10 cellular contexts compared by ENCODE assay signal in genomic region chrX:141175786-141176185, GRCh38. TPM values are rescaled to one million over a fixed set of nuclear protein-coding genes. Genes with fewer than 3 reads are reported as not detected.
DNase-seq lines count a peak whose midpoint lies in the region; ATAC-seq and TF ChIP-seq lines count a peak whose summit lies in the region.
"Had no signal": no experiment of that assay in that cellular context is flagged by ENCODE, and none has a peak within 500 bp of the region (broad histone marks: within the 10 kb centered on the region; RNA-seq: fewer than 3 reads in every experiment).

No MANE protein-coding gene starts in this region.

- no peak for ATAC-seq in activated CD8-positive, alpha-beta T cell treated with anti-CD3 and anti-CD28 coated beads, Interleukin-2, amount 10 ng/mL, durations not matched to agents 7 days and 5 days

- no peaks in the 10 kb centered on the region for H3K9me3 Mint-ChIP-seq in activated CD8-positive, alpha-beta T cell treated with anti-CD3 and anti-CD28 coated beads, Interleukin-2, amount 10 ng/mL, durations not matched to agents 7 days and 5 days (ENCODE audit: insufficient read depth)

- POLR2A ChIA-PET in activated CD8-positive, alpha-beta T cell treated with anti-CD3 and anti-CD28 coated beads, Interleukin-2, amount 10 ng/mL, durations not matched to agents 7 days and 5 days (lab: Charles Lee) = no interaction called here

- no peaks in the 10 kb centered on the region for H3K9me2 ChIP-seq in Karpas-422 (replicated peaks; ENCODE audit: insufficient read depth, low read length)

- no peak overlapping the region for H3K27ac ChIP-seq in trophoblast cell (ENCODE audit: low read depth, low read length)
- no peak overlapping the region for H3K27ac ChIP-seq in Karpas-422 (ENCODE audit: low read length)

- H4K8ac ChIP-seq in trophoblast cell (ENCODE audit: low read depth, low read length) = no peak overlapping the region

- TF ChIP-seq CTCF in fibroblast of the aortic adventitia (IDR thresholded peaks at IDR 0.05; ENCODE audit: insufficient read depth, low read length) = no peak

- H4K12ac ChIP-seq in trophoblast cell (ENCODE audit: low read depth, low read length) = no peak overlapping the region

- H3K4me1 ChIP-seq in trophoblast cell (ENCODE audit: control insufficient read depth in 1 of 2, insufficient read depth in 2 of 2, low read length in 2 of 2) = no peaks in the 10 kb centered on the region
- H3K4me1 ChIP-seq in Karpas-422 (ENCODE audit: low read length) = no peaks in the 10 kb centered on the region

- H3K9me3 ChIP-seq in trophoblast cell (ENCODE audit: insufficient read depth, low read depth, low read length) = no peaks in the 10 kb centered on the region
- H3K9me3 ChIP-seq in Karpas-422 (ENCODE audit: low read length) = peaks cover 12% of the 10 kb centered on the region; the same call in 1 of the 2 replicates

- H2AFZ ChIP-seq in trophoblast cell (ENCODE audit: insufficient read depth, low read length, poor library complexity) (no peak overlapping the region), Karpas-422 (ENCODE audit: low read length) (no peak overlapping the region)

- no peak overlapping the region for H3K18ac ChIP-seq in trophoblast cell (ENCODE audit: low read length)

- H3K79me1 ChIP-seq in trophoblast cell (ENCODE audit: low read length) = peaks cover 3% of the 10 kb centered on the region

- no peaks in the 10 kb centered on the region for H4K20me1 ChIP-seq in Karpas-422 (ENCODE audit: insufficient read depth, low read depth, low read length)

- CTCF ChIA-PET in activated CD8-positive, alpha-beta T cell treated with anti-CD3 and anti-CD28 coated beads, Interleukin-2, amount 10 ng/mL, durations not matched to agents 7 days and 5 days (lab: Charles Lee) = no interaction called here

- no peak overlapping the region for H3K4ac ChIP-seq in trophoblast cell (ENCODE audit: low read depth, low read length)

- H3K36me3 Mint-ChIP-seq in activated CD8-positive, alpha-beta T cell treated with anti-CD3 and anti-CD28 coated beads, Interleukin-2, amount 10 ng/mL, durations not matched to agents 7 days and 5 days (ENCODE audit: low read depth) = no peaks in the 10 kb centered on the region

- H4K91ac ChIP-seq in trophoblast cell (ENCODE audit: low read depth, low read length) = no peak overlapping the region

- WGBS in trophoblast cell (ENCODE audit: extremely low coverage, insufficient coverage, insufficient read length) = no CpG with 5 or more reads among the region's 5 CpGs

- H3K36me3 ChIP-seq in H7 (replicated peaks; ENCODE audit: control insufficient read depth, insufficient read depth, low read length) (no peaks in the 10 kb centered on the region; the same call in 1 of the 2 replicates), trophoblast cell (ENCODE audit: control insufficient read depth in 1 of 2, insufficient read depth in 2 of 2, low read length in 2 of 2) (no peaks in the 10 kb centered on the region), Karpas-422 (ENCODE audit: insufficient read depth, low read length) (no peaks in the 10 kb centered on the region)

- H2BK5ac ChIP-seq in trophoblast cell (ENCODE audit: low read depth, low read length, poor library complexity) = no peak overlapping the region

- DNase-seq in H7 = no peak
- no peak for DNase-seq in activated CD8-positive, alpha-beta T cell treated with anti-CD3 and anti-CD28 coated beads, Interleukin-2, amount 10 ng/mL, durations not matched to agents 7 days and 5 days
- no peak for DNase-seq in fibroblast of the aortic adventitia (ENCODE audit: low read depth)
- no peak for DNase-seq in trophoblast cell
- no peak for DNase-seq in UCSD-AML1 (lab: John Stamatoyannopoulos, UW; ENCODE audit: unreplicated experiment)
- no peak for DNase-seq in NCI-H82 (lab: John Stamatoyannopoulos, UW)
- DNase-seq in iPS-NIHi7 (ENCODE audit: extremely low spot score) = no peak
- DNase-seq in Karpas-422 = no peak
- DNase-seq: NCI-H226, T1000 had no signal

- H3K27me3 ChIP-seq in H7 (ENCODE audit: control insufficient read depth, insufficient read depth, low read length) (no peaks in the 10 kb centered on the region), trophoblast cell (ENCODE audit: insufficient read depth, low read length) (no peaks in the 10 kb centered on the region), Karpas-422 (ENCODE audit: low read length) (no peaks in the 10 kb centered on the region)

- H3K79me2 ChIP-seq in trophoblast cell (ENCODE audit: control insufficient read depth, insufficient read depth, low read length, poor library complexity) (peaks cover 2% of the 10 kb centered on the region), Karpas-422 (ENCODE audit: low read length) (no peaks in the 10 kb centered on the region)

- peak overlapping the region; percentile 91 for H3K4me3 ChIP-seq in H7 (ENCODE audit: insufficient read depth, low read depth, low read length)
- peak overlapping the region; percentile 77 for H3K4me3 ChIP-seq in fibroblast of the aortic adventitia (ENCODE audit: low read depth, low read length)
- H3K4me3 ChIP-seq in trophoblast cell (ENCODE audit: low read depth, low read length) = no peak overlapping the region
- H3K4me3 ChIP-seq in Karpas-422 (ENCODE audit: low read length) = no peak overlapping the region

- no peaks in the 10 kb centered on the region for H3K27me3 Mint-ChIP-seq in activated CD8-positive, alpha-beta T cell treated with anti-CD3 and anti-CD28 coated beads, Interleukin-2, amount 10 ng/mL, durations not matched to agents 7 days and 5 days (ENCODE audit: low read depth)

- H3K9ac ChIP-seq in trophoblast cell (ENCODE audit: low read length) = no peak overlapping the region
- H3K9ac ChIP-seq in Karpas-422 (ENCODE audit: low read length) = no peak overlapping the region

- peak overlapping the region; percentile 90 for H3K4me2 ChIP-seq in trophoblast cell (ENCODE audit: low read length)
- no peak overlapping the region for H3K4me2 ChIP-seq in Karpas-422 (ENCODE audit: low read depth, low read length, poor library complexity, severe bottlenecking)

- no peak overlapping the region for H3K23ac ChIP-seq in trophoblast cell (ENCODE audit: low read length)

- H3K4me3 Mint-ChIP-seq in activated CD8-positive, alpha-beta T cell treated with anti-CD3 and anti-CD28 coated beads, Interleukin-2, amount 10 ng/mL, durations not matched to agents 7 days and 5 days = peak overlapping the region; percentile 12

- H2BK12ac ChIP-seq in trophoblast cell (ENCODE audit: low read length) = no peak overlapping the region

- H2AK5ac ChIP-seq in trophoblast cell (ENCODE audit: low read length) = no peak overlapping the region

- no peak overlapping the region for H3K14ac ChIP-seq in trophoblast cell (ENCODE audit: low read length)

- no peak overlapping the region for H2BK120ac ChIP-seq in trophoblast cell (ENCODE audit: insufficient read depth, low read length, poor library complexity)

- no peak overlapping the region for H3K27ac Mint-ChIP-seq in activated CD8-positive, alpha-beta T cell treated with anti-CD3 and anti-CD28 coated beads, Interleukin-2, amount 10 ng/mL, durations not matched to agents 7 days and 5 days

- no peaks in the 10 kb centered on the region for H3K4me1 Mint-ChIP-seq in activated CD8-positive, alpha-beta T cell treated with anti-CD3 and anti-CD28 coated beads, Interleukin-2, amount 10 ng/mL, durations not matched to agents 7 days and 5 days (ENCODE audit: low read depth)

RNA-seq across cellular contexts. Expression of gene LDOC1, which starts 1.1 kb away (rescaled TPM):
- total RNA-seq in H7 (2014; rRNA removed; shearing (Covaris generic)) = 16.8 and 17.8 TPM in 2 replicates
- 1 to 10 TPM; 3.0 to 4.2 TPM for total RNA-seq in activated CD8-positive, alpha-beta T cell treated with anti-CD3 and anti-CD28 coated beads, Interleukin-2, amount 10 ng/mL, durations not matched to agents 7 days and 5 days
- 6.9 and 12.3 TPM in 2 replicates for total RNA-seq in fibroblast of the aortic adventitia (ENCODE audit: low replicate concordance)
- 51.0 and 51.5 TPM in 2 replicates for polyA plus RNA-seq in trophoblast cell (2013)
- total RNA-seq in Karpas-422 (2014; rRNA removed; shearing (Covaris generic); ENCODE audit: low replicate concordance) = not detected in 2 replicates

Comparison
In these comparisons a context has a peak if more than half of its experiments do, and no peak if none do; other contexts are left out.
1. H3K4me3 ChIP-seq: peak in H7 (single experiment) and fibroblast of the aortic adventitia (single experiment); none in trophoblast cell (single experiment) and Karpas-422 (single experiment).